2 cellular contexts compared by ENCODE assay signal in genomic region chr12:65208125-65208524, GRCh38.
TF ChIP-seq lines count a peak whose summit lies in the region.

No MANE protein-coding gene starts in this region.

TF ChIP-seq in GM23338, 12 proteins besides CTCF, POLR2A, EP300 and RAD21:
- TF ChIP-seq ZNF462 (CRISPR knock-in tag; IDR thresholded peaks at IDR 0.05) (no peak), ZNF331 (CRISPR knock-in tag; IDR thresholded peaks at IDR 0.05; ENCODE audit: low read depth) (no peak), CREB1 (CRISPR knock-in tag; IDR thresholded peaks at IDR 0.05; ENCODE audit: low read depth) (no peak), REST (IDR thresholded peaks at IDR 0.05; ENCODE audit: unreplicated experiment) (no peak), POLR2AphosphoS5 (IDR thresholded peaks at IDR 0.05; ENCODE audit: low read depth) (no peak), JUNB (IDR thresholded peaks at IDR 0.05; ENCODE audit: unreplicated experiment) (no peak), NANOG (IDR thresholded peaks at IDR 0.05; ENCODE audit: borderline replicate concordance) (no peak), ZNF114 (CRISPR knock-in tag; IDR thresholded peaks at IDR 0.05) (no peak), STAT1 (IDR thresholded peaks at IDR 0.05; ENCODE audit: unreplicated experiment) (no peak), EZH2phosphoT487 (IDR thresholded peaks at IDR 0.05; ENCODE audit: unreplicated experiment) (no peak), ETS1 (IDR thresholded peaks at IDR 0.05) (no peak), EZH2 (IDR thresholded peaks at IDR 0.05; ENCODE audit: low read depth, unreplicated experiment) (no peak)
TF ChIP-seq in GM23338: peak in this region for 0.

TF ChIP-seq in HepG2, 621 proteins besides CTCF, POLR2A, EP300 and RAD21:
- TF ChIP-seq ZNF207 (IDR thresholded peaks at IDR 0.05; ENCODE audit: borderline replicate concordance): no peak
- TF ChIP-seq ZNF710 (CRISPR knock-in tag; IDR thresholded peaks at IDR 0.05; ENCODE audit: borderline replicate concordance): no peak
